In genomic region chr10:44725404-44725803, GRCh38 we compare ENCODE assay signal across 10 cellular contexts.
A peak's percentile ranks its signal among the peaks of the same experiment; 100 is the strongest.
DNase-seq lines count a peak whose midpoint lies in the region; ATAC-seq and TF ChIP-seq lines count a peak whose summit lies in the region.
"Had no signal": no experiment of that assay in that cellular context is flagged by ENCODE, and none has a peak within 500 bp of the region (broad histone marks: within the 10 kb centered on the region; RNA-seq: fewer than 3 reads in every experiment).

No MANE protein-coding gene starts in this region.

- no peaks in the 10 kb centered on the region; the same call in 1 of the 2 replicates for H3K36me3 ChIP-seq in ACC112 (ENCODE audit: insufficient read depth, low read length)
- H3K36me3 ChIP-seq in adipocyte (ENCODE audit: control insufficient read depth, insufficient read depth, low read length, severe bottlenecking), result no peaks in the 10 kb centered on the region
- no peaks in the 10 kb centered on the region for H3K36me3 ChIP-seq in gastrocnemius medialis

- in situ Hi-C loops in gastrocnemius medialis (cut with MboI; ENCODE audit: low sequenced_read_pairs in 4 of 4), result no loop called here

- H2AFZ ChIP-seq in ACC112 (ENCODE audit: low read length, unreplicated experiment), result peak overlapping the region; percentile 77

- H3K9me3 ChIP-seq in adipocyte (ENCODE audit: control insufficient read depth, low read length) (peaks cover 10% of the 10 kb centered on the region), gastrocnemius medialis (no peaks in the 10 kb centered on the region)

- H3K4me1 ChIP-seq in ACC112 (ENCODE audit: control insufficient read depth, insufficient read depth, low read length, unreplicated experiment), result peaks cover 34% of the 10 kb centered on the region
- H3K4me1 ChIP-seq in adipocyte (ENCODE audit: control insufficient read depth, insufficient read depth, low read length), result peaks cover 33% of the 10 kb centered on the region
- peaks cover 0 to 5% of the 10 kb centered on the region in 2 donors for H3K4me1 ChIP-seq in gastrocnemius medialis

- no peak for TF ChIP-seq CTCF in gastrocnemius medialis (IDR thresholded peaks at IDR 0.05 in 4 of 5, conservative IDR thresholded peaks at IDR 0.05 in 1 of 5)

- DNase-seq in adipocyte (ENCODE audit: low read depth) (peak; percentile 64), gastrocnemius medialis (no peak), LoVo (ENCODE audit: low spot score) (no peak), NCI-H2196 (lab: John Stamatoyannopoulos, UW; ENCODE audit: unreplicated experiment) (no peak), DMS53 treated with DMSO at 0.1 percent for 48 hours (lab: John Stamatoyannopoulos, UW; ENCODE audit: unreplicated experiment) (no peak)
- DNase-seq: activated effector memory CD4-positive, alpha-beta T cell treated with anti-CD3 and anti-CD28 coated beads, Interleukin-2, amount 50 U/mL, for 16 hours; NCI-H774 had no signal

- H3K79me2 ChIP-seq in ACC112 (ENCODE audit: control insufficient read depth, insufficient read depth, low read length, unreplicated experiment), result no peaks in the 10 kb centered on the region

- peak; percentile 80 for ATAC-seq in GM19467 (IDR thresholded peaks at IDR 0.05; ENCODE audit: unreplicated experiment)
- peak; percentile 95 for ATAC-seq in HG03342 (IDR thresholded peaks at IDR 0.05; ENCODE audit: unreplicated experiment)
- ATAC-seq in gastrocnemius medialis, result no peak

- no peaks in the 10 kb centered on the region for H3K27me3 ChIP-seq in ACC112 (ENCODE audit: insufficient read depth, low read length)
- H3K27me3 ChIP-seq in adipocyte (replicated peaks; ENCODE audit: control insufficient read depth, insufficient read depth, low read length), result no peaks in the 10 kb centered on the region
- no peaks in the 10 kb centered on the region for H3K27me3 ChIP-seq in gastrocnemius medialis

- no peak for TF ChIP-seq POLR2A in gastrocnemius medialis (IDR thresholded peaks at IDR 0.05)

- intact Hi-C loops in gastrocnemius medialis (cut with DNase I; ENCODE audit: low total_unique reads), result no loop called here

- peak overlapping the region; percentile 68 for H3K9ac ChIP-seq in adipocyte (ENCODE audit: low read length)

- H3K4me3 ChIP-seq in ACC112 (ENCODE audit: low read depth, low read length) (peak overlapping the region; percentile 38; the same call in 1 of the 2 replicates), adipocyte (ENCODE audit: low read length) (peak overlapping the region; percentile 56), gastrocnemius medialis (no peak overlapping the region)

- H3K27ac ChIP-seq in ACC112 (ENCODE audit: low read depth, low read length) (peak overlapping the region; percentile 87), gastrocnemius medialis (no peak overlapping the region)

Comparison
In these comparisons a context has a peak if more than half of its experiments do, and no peak if none do; other contexts are left out.
1. H3K4me3 ChIP-seq: peak in ACC112 (single experiment) and adipocyte (single experiment); none in gastrocnemius medialis (0 of 4).
2. ATAC-seq: peak in GM19467 (single experiment) and HG03342 (single experiment); none in gastrocnemius medialis (0 of 2).